Comparison of ENCODE assay signal across 8 cellular contexts in genomic region chr7:26398436-26399308, GRCh38.
DNase-seq lines count a peak whose midpoint lies in the region; ATAC-seq and TF ChIP-seq lines count a peak whose summit lies in the region.

No MANE protein-coding gene starts in this region.

- no peaks in the 10 kb centered on the region for H3K36me3 ChIP-seq in ES-I3 (ENCODE audit: insufficient read depth, low read length)
- no peaks in the 10 kb centered on the region for H3K36me3 ChIP-seq in HUES6 (ENCODE audit: control insufficient read depth, insufficient read depth, low read length)
- H3K36me3 ChIP-seq in Peyer's patch = no peaks in the 10 kb centered on the region
- no peaks in the 10 kb centered on the region for H3K36me3 ChIP-seq in adipocyte (ENCODE audit: control insufficient read depth, insufficient read depth, low read length, severe bottlenecking)
- H3K36me3 ChIP-seq in left ventricle myocardium inferior = no peaks in the 10 kb centered on the region

- no peak for TF ChIP-seq POLR2A in Peyer's patch (IDR thresholded peaks at IDR 0.05)

- DNase-seq in Peyer's patch (peak; percentile 67 to 83 (median 83)), adipocyte (ENCODE audit: low read depth) (peak; percentile 66), left ventricle myocardium inferior (peak; percentile 66), pons (ENCODE audit: low spot score) (peak; percentile 42), inferior parietal cortex (ENCODE audit: extremely low spot score) (no peak)

- TF ChIP-seq CTCF in Peyer's patch (IDR thresholded peaks at IDR 0.05) = no peak
- TF ChIP-seq CTCF in left ventricle myocardium inferior (IDR thresholded peaks at IDR 0.05; ENCODE audit: borderline replicate concordance) = no peak

- H3K4me1 ChIP-seq in ES-I3 (ENCODE audit: insufficient read depth, low read length) (peaks cover 6% of the 10 kb centered on the region), HUES6 (ENCODE audit: control insufficient read depth, insufficient read depth, low read length) (peaks cover 22% of the 10 kb centered on the region), Peyer's patch (peaks cover 0 to 6% (median 0%) of the 10 kb centered on the region in 4 donors), adipocyte (ENCODE audit: control insufficient read depth, insufficient read depth, low read length) (peaks cover 6% of the 10 kb centered on the region), left ventricle myocardium inferior (peaks cover 20% of the 10 kb centered on the region)

- H3K27me3 ChIP-seq in HUES6 (ENCODE audit: control insufficient read depth, insufficient read depth, low read length) = no peaks in the 10 kb centered on the region
- no peaks in the 10 kb centered on the region for H3K27me3 ChIP-seq in Peyer's patch
- no peaks in the 10 kb centered on the region for H3K27me3 ChIP-seq in adipocyte (replicated peaks; ENCODE audit: control insufficient read depth, insufficient read depth, low read length)
- H3K27me3 ChIP-seq in left ventricle myocardium inferior (ENCODE audit: low read depth) = peaks cover 65% of the 10 kb centered on the region

- H3K4me3 ChIP-seq in HUES6 (ENCODE audit: low read depth, low read length) (peak overlapping the region; percentile 88), Peyer's patch (peak overlapping the region; percentile 51 to 72 (median 56)), adipocyte (ENCODE audit: low read length) (peak overlapping the region; percentile 83), left ventricle myocardium inferior (peak overlapping the region; percentile 80)

- H3K9ac ChIP-seq in ES-I3 (ENCODE audit: low read depth, low read length) (peak overlapping the region; percentile 90), HUES6 (ENCODE audit: low read length) (peak overlapping the region; percentile 94), adipocyte (ENCODE audit: low read length) (peak overlapping the region; percentile 79)

- H3K27ac ChIP-seq in HUES6 (ENCODE audit: low read depth, low read length) (peak overlapping the region; percentile 66; the same call in 1 of the 2 replicates), Peyer's patch (peak overlapping the region; percentile 72 to 90 (median 86)), left ventricle myocardium inferior (replicated peaks) (peak overlapping the region; percentile 69)

- H3K9me3 ChIP-seq in ES-I3 (ENCODE audit: control insufficient read depth, insufficient read depth, low read length) = no peaks in the 10 kb centered on the region
- no peaks in the 10 kb centered on the region for H3K9me3 ChIP-seq in HUES6 (ENCODE audit: control insufficient read depth, insufficient read depth, low read depth, low read length)
- no peaks in the 10 kb centered on the region for H3K9me3 ChIP-seq in Peyer's patch
- H3K9me3 ChIP-seq in adipocyte (ENCODE audit: control insufficient read depth, low read length) = no peaks in the 10 kb centered on the region
- H3K9me3 ChIP-seq in left ventricle myocardium inferior (replicated peaks) = no peaks in the 10 kb centered on the region

- intact Hi-C loops in left ventricle myocardium inferior (cut with micrococcal nuclease) = loop anchor here (10.0 kb wide), 1 partner anchor 106 kb away; no protein-coding TSS in a partner anchor

- ATAC-seq in GM21528 (IDR thresholded peaks at IDR 0.05; ENCODE audit: low FRiP score, unreplicated experiment) = peak; percentile 88
